In the genomic region with DNA sequence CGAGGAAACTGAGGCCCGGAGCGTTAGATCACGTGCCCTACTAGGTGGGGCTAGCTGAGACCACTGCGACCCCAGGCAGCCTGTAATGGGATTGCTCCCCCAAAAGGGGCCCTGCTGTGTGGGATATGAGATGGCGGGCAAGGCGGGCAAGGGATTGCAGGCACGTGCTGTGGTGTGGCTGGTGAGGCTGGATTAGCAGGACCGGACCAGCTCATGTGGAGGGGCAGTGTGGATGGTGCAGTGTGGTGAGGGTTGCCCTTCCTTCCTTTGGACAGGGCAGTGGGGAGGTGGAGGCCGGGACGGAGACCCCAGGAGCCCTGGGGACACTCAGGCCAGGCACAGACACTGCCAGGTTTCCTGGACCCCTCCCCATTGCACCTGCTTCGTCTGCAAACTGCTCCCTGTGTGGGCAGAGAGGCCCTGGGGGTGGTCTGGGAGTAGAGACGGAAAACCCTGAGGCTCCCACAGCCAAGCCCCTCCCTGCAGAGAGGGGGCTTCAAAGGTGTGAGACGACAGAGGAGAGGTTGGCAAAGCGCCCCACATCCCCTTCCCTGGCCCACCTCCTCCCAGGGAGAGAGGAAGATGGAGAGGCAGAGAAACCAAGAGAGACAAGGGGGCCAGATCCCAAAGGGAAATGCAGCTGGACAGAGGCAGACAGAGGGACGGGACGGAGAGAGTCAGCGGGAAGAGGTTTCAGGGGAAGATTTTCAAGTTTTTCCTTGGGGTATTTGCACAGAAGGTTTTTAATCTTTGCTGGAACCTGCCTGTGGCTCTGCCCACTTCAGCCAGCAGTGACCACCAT, we compare ENCODE assay signal across 11 cellular contexts.
"Had no signal": no experiment of that assay in that cellular context is flagged by ENCODE, and none has a peak within 500 bp of the region (broad histone marks: within the 10 kb centered on the region; RNA-seq: fewer than 3 reads in every experiment).

No MANE protein-coding gene starts in this region.

- H3K27ac Mint-ChIP-seq: activated CD4-positive, alpha-beta memory T cell treated with anti-CD3 and anti-CD28 coated beads, Interleukin-2, amount 10 ng/mL, durations not matched to agents 7 days and 5 days; activated CD4-positive, alpha-beta T cell treated with anti-CD3 and anti-CD28 coated beads for 36 hours; activated naive CD8-positive, alpha-beta T cell treated with anti-CD3 and anti-CD28 coated beads, Interleukin-2, amount 10 ng/mL, durations not matched to agents 7 days and 5 days; activated T-cell treated with anti-CD3 and anti-CD28 coated beads, Interleukin-2, amount 50 U/mL, for 72 hours; stimulated activated naive CD8-positive, alpha-beta T cell treated with anti-CD3 and anti-CD28 coated beads, Interleukin-15, amount 100 ng/mL, for 72 hours had no signal

- H3K4me3 Mint-ChIP-seq: activated CD4-positive, alpha-beta memory T cell treated with anti-CD3 and anti-CD28 coated beads, Interleukin-2, amount 10 ng/mL, durations not matched to agents 7 days and 5 days; activated CD4-positive, alpha-beta T cell treated with anti-CD3 and anti-CD28 coated beads for 36 hours; activated naive CD8-positive, alpha-beta T cell treated with anti-CD3 and anti-CD28 coated beads, Interleukin-2, amount 10 ng/mL, durations not matched to agents 7 days and 5 days; activated T-cell treated with anti-CD3 and anti-CD28 coated beads, Interleukin-2, amount 50 U/mL, for 72 hours; stimulated activated naive CD8-positive, alpha-beta T cell treated with anti-CD3 and anti-CD28 coated beads, Interleukin-15, amount 100 ng/mL, for 72 hours had no signal

- H3K4me1 Mint-ChIP-seq: activated CD4-positive, alpha-beta memory T cell treated with anti-CD3 and anti-CD28 coated beads, Interleukin-2, amount 10 ng/mL, durations not matched to agents 7 days and 5 days; activated CD4-positive, alpha-beta T cell treated with anti-CD3 and anti-CD28 coated beads for 36 hours had no signal

- H3K27ac ChIP-seq: left ventricle myocardium inferior, pancreas, testis, VCaP had no signal

- H3K4me1 ChIP-seq: pancreas, testis had no signal

- H3K27me3 ChIP-seq: testis had no signal

- H3K36me3 Mint-ChIP-seq: activated naive CD8-positive, alpha-beta T cell treated with anti-CD3 and anti-CD28 coated beads, Interleukin-2, amount 10 ng/mL, durations not matched to agents 7 days and 5 days had no signal

- H3K9me3 Mint-ChIP-seq: activated CD4-positive, alpha-beta memory T cell treated with anti-CD3 and anti-CD28 coated beads, Interleukin-2, amount 10 ng/mL, durations not matched to agents 7 days and 5 days; activated naive CD8-positive, alpha-beta T cell treated with anti-CD3 and anti-CD28 coated beads, Interleukin-2, amount 10 ng/mL, durations not matched to agents 7 days and 5 days had no signal

- H3K4me3 ChIP-seq: left ventricle myocardium inferior, pancreas had no signal

- H3K36me3 ChIP-seq: left ventricle myocardium inferior, pancreas had no signal

- H3K9me3 ChIP-seq: pancreas, testis had no signal

- DNase-seq: activated gamma-delta T cell treated with Interleukin-2 at 50 U/mL for 16 hours; activated naive CD8-positive, alpha-beta T cell treated with anti-CD3 and anti-CD28 coated beads, Interleukin-2, amount 10 ng/mL, durations not matched to agents 7 days and 5 days; left ventricle myocardium inferior; stimulated activated naive CD8-positive, alpha-beta T cell treated with anti-CD3 and anti-CD28 coated beads, Interleukin-15, amount 100 ng/mL, for 72 hours; T1000 had no signal
